ENCODE assay signal across 17 cellular contexts in the genomic region with DNA sequence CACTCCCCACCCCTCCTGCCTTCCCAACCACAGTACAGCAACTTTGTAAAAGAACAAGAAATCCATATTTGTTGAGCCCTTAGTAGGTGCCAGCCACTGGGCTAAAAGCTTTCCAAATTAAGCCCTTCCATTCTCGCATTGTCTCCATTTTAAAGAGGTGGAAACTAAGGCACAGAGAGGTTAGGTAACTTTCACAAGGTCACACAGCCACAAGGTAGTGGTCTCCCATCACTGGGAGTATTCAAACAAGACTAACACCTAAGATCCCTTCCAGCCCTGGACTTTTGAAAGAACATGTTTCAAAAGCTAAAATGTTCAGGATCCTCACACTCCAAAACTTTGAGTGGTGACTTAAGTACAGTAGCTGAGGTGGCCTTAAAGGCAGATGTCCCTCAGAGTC. TPM values are rescaled to one million over a fixed set of nuclear protein-coding genes. Genes with fewer than 3 reads are reported as not detected.
"Had no signal": no experiment of that assay in that cellular context is flagged by ENCODE, and none has a peak within 500 bp of the region (broad histone marks: within the 10 kb centered on the region; RNA-seq: fewer than 3 reads in every experiment).

No MANE protein-coding gene starts in this region.

- H3K27me3 ChIP-seq: right atrium auricular region, SJCRH30 had no signal

- H3K9me3 Mint-ChIP-seq: central memory CD8-positive, alpha-beta T cell; dendritic cell treated with granulocyte-macrophage colony-stimulating factor and Interleukin-4, amounts not matched to agents 40 ng/mL and 50 ng/mL, for 4 days; endodermal cell had no signal

- DNase-seq: activated CD4-positive, alpha-beta T cell treated with anti-CD3 and anti-CD28 coated beads for 36 hours; activated CD8-positive, alpha-beta memory T cell treated with anti-CD3 and anti-CD28 coated beads, Interleukin-2, amount 50 U/mL, for 48 hours; activated CD8-positive, alpha-beta T cell treated with anti-CD3 and anti-CD28 coated beads, Interleukin-2, amount 10 ng/mL, durations not matched to agents 7 days and 5 days; activated naive CD4-positive, alpha-beta T cell; erythroblast; glutamatergic neuron; left cardiac atrium; SJCRH30; SW 1271; T-helper 9 cell; trophoblast cell had no signal

- H3K4me3 Mint-ChIP-seq: activated CD4-positive, alpha-beta T cell treated with anti-CD3 and anti-CD28 coated beads for 36 hours; activated CD8-positive, alpha-beta T cell treated with anti-CD3 and anti-CD28 coated beads, Interleukin-2, amount 10 ng/mL, durations not matched to agents 7 days and 5 days; central memory CD8-positive, alpha-beta T cell had no signal

- H3K36me3 ChIP-seq: right atrium auricular region had no signal

- H3K9me3 ChIP-seq: right atrium auricular region, SJCRH30 had no signal

- H3K4me2 ChIP-seq: smooth muscle cell had no signal

- H3K27ac ChIP-seq: right atrium auricular region, SJCRH30, VCaP had no signal

- H3K4me3 ChIP-seq: right atrium auricular region, SJCRH30, smooth muscle cell had no signal

- H3K27ac Mint-ChIP-seq: activated CD4-positive, alpha-beta T cell treated with anti-CD3 and anti-CD28 coated beads for 36 hours; activated CD8-positive, alpha-beta T cell treated with anti-CD3 and anti-CD28 coated beads, Interleukin-2, amount 10 ng/mL, durations not matched to agents 7 days and 5 days; dendritic cell treated with granulocyte-macrophage colony-stimulating factor and Interleukin-4, amounts not matched to agents 40 ng/mL and 50 ng/mL, for 4 days had no signal

RNA-seq across cellular contexts. Expression of a gene that starts 3.2 kb away (rescaled TPM):
- total RNA-seq: activated CD8-positive, alpha-beta T cell treated with anti-CD3 and anti-CD28 coated beads, Interleukin-2, amount 10 ng/mL, durations not matched to agents 7 days and 5 days had no signal
